ENCODE assay signal across 8 cellular contexts in genomic region chr13:39016789-39017188, GRCh38. TPM values are rescaled to one million over a fixed set of nuclear protein-coding genes. Genes with fewer than 3 reads are reported as not detected.
DNase-seq lines count a peak whose midpoint lies in the region; ATAC-seq, FAIRE-seq and TF ChIP-seq lines count a peak whose summit lies in the region.

No MANE protein-coding gene starts in this region.

- TF ChIP-seq EP300 in A549 (IDR thresholded peaks at IDR 0.05) (no peak), Ishikawa (IDR thresholded peaks at IDR 0.05; ENCODE audit: borderline replicate concordance) (no peak), tibial nerve (IDR thresholded peaks at IDR 0.05) (no peak)

- H3K27ac ChIP-seq in A549 (no peak overlapping the region), heart right ventricle (no peak overlapping the region), tibial nerve (no peak overlapping the region)

- POLR2A ChIA-PET in A549 (lab: Yijun Ruan, JAX) (no interaction called here), activated B cell treated with CpG ODN at 0.5 μM for 24 hours (lab: Charles Lee) (no interaction called here)

- peak; percentile 73 to 82; a peak in 5 of 6 replicates for ATAC-seq in A549
- ATAC-seq in activated B cell treated with CpG ODN at 0.5 μM for 24 hours (ENCODE audit: low read depth) = peak; percentile 31
- ATAC-seq in heart right ventricle = peak in 2 of 8 donors; percentile 29 to 56

- CTCF ChIA-PET in A549 (lab: Yijun Ruan, JAX) (interaction anchor here (0.6 to 1.4 kb wide), 3 partner anchors 44 to 150 kb away, joined by 3 to 4 read pairs (median 3); no protein-coding TSS in a partner anchor), activated B cell treated with CpG ODN at 0.5 μM for 24 hours (lab: Charles Lee) (interaction anchor here (1.3 kb wide), 1 partner anchor 15 kb away, joined by 5 read pairs; no protein-coding TSS in a partner anchor)

- H3K27ac Mint-ChIP-seq in activated B cell treated with CpG ODN at 0.5 μM for 24 hours = no peak overlapping the region

- H3K4me3 Mint-ChIP-seq in activated B cell treated with CpG ODN at 0.5 μM for 24 hours = no peak overlapping the region

- DNase-seq in A549 (ENCODE audit: low read depth in 1 of 2, low spot score in 1 of 2) (peak; percentile 16 to 29), GM06990 (ENCODE audit: extremely low read depth, insufficient read length) (no peak), H4 (ENCODE audit: low spot score) (peak; percentile 10), activated B cell treated with CpG ODN at 0.5 μM for 24 hours (no peak), heart right ventricle (no peak), tibial nerve (ENCODE audit: low spot score in 2 of 2) (no peak), NCI-H2029 treated with DMSO at 0.1 percent for 48 hours (lab: John Stamatoyannopoulos, UW) (no peak)

- H3K27me3 ChIP-seq in GM06990 (replicated peaks; ENCODE audit: control insufficient read depth, insufficient read depth, low read length) = no peaks in the 10 kb centered on the region
- H3K27me3 ChIP-seq in heart right ventricle = no peaks in the 10 kb centered on the region
- no peaks in the 10 kb centered on the region for H3K27me3 ChIP-seq in tibial nerve

- H3K9me3 ChIP-seq in A549 = no peaks in the 10 kb centered on the region
- H3K9me3 ChIP-seq in heart right ventricle = no peaks in the 10 kb centered on the region
- no peaks in the 10 kb centered on the region for H3K9me3 ChIP-seq in tibial nerve

- peaks cover 78% of the 10 kb centered on the region for H3K36me3 Mint-ChIP-seq in activated B cell treated with CpG ODN at 0.5 μM for 24 hours (ENCODE audit: low read depth)

- no peaks in the 10 kb centered on the region for H3K9me3 Mint-ChIP-seq in activated B cell treated with CpG ODN at 0.5 μM for 24 hours

- peak; percentile 55 for TF ChIP-seq CTCF in A549 (IDR thresholded peaks at IDR 0.05)
- TF ChIP-seq CTCF in GM06990 (IDR thresholded peaks at IDR 0.05; ENCODE audit: insufficient read depth, low read length, poor library complexity, severe bottlenecking) = peak; percentile 65
- TF ChIP-seq CTCF in activated B cell treated with CpG ODN at 0.5 μM for 24 hours (IDR thresholded peaks at IDR 0.05) = no peak
- peak in 7 of 9 donors; percentile 14 to 62 (median 44) for TF ChIP-seq CTCF in heart right ventricle (IDR thresholded peaks at IDR 0.05)
- TF ChIP-seq CTCF in tibial nerve (IDR thresholded peaks at IDR 0.05) = peak in 3 of 5 experiments; percentile 29 to 37 (median 33)

- TF ChIP-seq POLR2A in A549 (IDR thresholded peaks at IDR 0.05; ENCODE audit: low read length) = no peak
- no peak for TF ChIP-seq POLR2A in tibial nerve (IDR thresholded peaks at IDR 0.05)

- WGBS in A549 (ENCODE audit: missing lambda C conversion rate) = 3% methylated on average over 2 of the region's 2 CpGs
- 21 to 23% methylated on average over 2 of the region's 2 CpGs for WGBS in heart right ventricle, 2 donors
- WGBS in tibial nerve, 2 donors = 14 to 20% methylated on average over 2 of the region's 2 CpGs

- no peak overlapping the region for H3K4me2 ChIP-seq in A549

- intact Hi-C loops in activated B cell treated with CpG ODN at 0.5 μM for 24 hours (cut with micrococcal nuclease) (no loop called here), heart right ventricle (cut with DNase I) (no loop called here)

- no peak overlapping the region for H3K4me3 ChIP-seq in A549
- no peak overlapping the region for H3K4me3 ChIP-seq in GM06990 (replicated peaks; ENCODE audit: low read depth, low read length)
- H3K4me3 ChIP-seq in heart right ventricle = no peak overlapping the region
- H3K4me3 ChIP-seq in tibial nerve = no peak overlapping the region

- H3K27me3 Mint-ChIP-seq in activated B cell treated with CpG ODN at 0.5 μM for 24 hours = no peaks in the 10 kb centered on the region

- peak; percentile 43 for FAIRE-seq in A549 (lab: Jason Lieb, UNC)

- H3K4me1 Mint-ChIP-seq in activated B cell treated with CpG ODN at 0.5 μM for 24 hours = no peaks in the 10 kb centered on the region

- peaks cover 18% of the 10 kb centered on the region for H3K36me3 ChIP-seq in GM06990 (ENCODE audit: control insufficient read depth, insufficient read depth, low read length)
- peaks cover 0 to 97% (median 42%) of the 10 kb centered on the region in 9 donors for H3K36me3 ChIP-seq in heart right ventricle
- H3K36me3 ChIP-seq in tibial nerve = peaks cover 0 to 81% (median 0%) of the 10 kb centered on the region in 3 donors

- TF ChIP-seq RAD21 in A549 (conservative IDR thresholded peaks at IDR 0.05 in 1 of 2, IDR thresholded peaks at IDR 0.05 in 1 of 2) (peak; percentile 29 to 37; a peak in 3 of 5 replicates), Ishikawa (IDR thresholded peaks at IDR 0.05; ENCODE audit: low read depth) (peak; percentile 29; the same call in 1 of the 2 replicates)

- H3K4me1 ChIP-seq in A549 (no peaks in the 10 kb centered on the region), heart right ventricle (no peaks in the 10 kb centered on the region), tibial nerve (peaks cover 0 to 3% (median 0%) of the 10 kb centered on the region in 4 donors)

TF ChIP-seq in A549, 52 proteins besides CTCF, POLR2A, EP300 and RAD21:
- TF ChIP-seq SMC3 (IDR thresholded peaks at IDR 0.05) = peak; percentile 17; the same call in 1 of the 3 replicates
- TF ChIP-seq FOXS1 (CRISPR knock-in tag; IDR thresholded peaks at IDR 0.05) = no peak

TF ChIP-seq in Ishikawa, 13 proteins besides CTCF, POLR2A, EP300 and RAD21 (continues in another document):
- TF ChIP-seq CEBPB (IDR thresholded peaks at IDR 0.05) = no peak
- TF ChIP-seq NFIC (IDR thresholded peaks at IDR 0.05) = no peak
- no peak for TF ChIP-seq ZBTB7A (IDR thresholded peaks at IDR 0.05; ENCODE audit: low read depth)
- TF ChIP-seq YY1 (IDR thresholded peaks at IDR 0.05; ENCODE audit: low read depth) = no peak
- TF ChIP-seq TCF12 (IDR thresholded peaks at IDR 0.05; ENCODE audit: low read depth) = no peak
- TF ChIP-seq EGR1 (IDR thresholded peaks at IDR 0.05) = no peak
- no peak for TF ChIP-seq TEAD4 (IDR thresholded peaks at IDR 0.05)
- TF ChIP-seq TAF1 (IDR thresholded peaks at IDR 0.05; ENCODE audit: low read depth) = no peak
- no peak for TF ChIP-seq FOXM1 (IDR thresholded peaks at IDR 0.05; ENCODE audit: borderline replicate concordance, low read depth)
- no peak for TF ChIP-seq USF1 (IDR thresholded peaks at IDR 0.05)

RNA-seq across cellular contexts. Expression of gene PROSER1, which starts 21.1 kb away (rescaled TPM):
- polyA plus RNA-seq in A549 (2011; rRNA removed) (19.0 and 24.3 TPM in 2 replicates), A549 (2017; fragmentation: RNase III; extraction: RNeasy Plus Mini Kit Qiagen cat#74134 plus additional on column Dnase treatment) (9.9 to 10.5 TPM (median 10.2 TPM) in 3 replicates), heart right ventricle (10 to 100 TPM in 1 of 2 donors, 1 to 10 TPM in 1; 5.4 to 19.9 TPM)
- polyA plus RNA-seq in A549 (2012; cell fraction: cytosol; rRNA removed) = 8.4 and 11.6 TPM in 2 replicates
- polyA plus RNA-seq in A549 (2012; cell fraction: nucleus; rRNA removed) = 11.8 and 15.3 TPM in 2 replicates
- 10.4 and 13.8 TPM in 2 replicates for polyA minus RNA-seq in A549 (2011; rRNA and poly(A)+ RNA removed)
- 6.3 and 12.9 TPM in 2 replicates for total RNA-seq in H4 (2014; rRNA removed; shearing (Covaris generic))
- total RNA-seq in activated B cell treated with CpG ODN at 0.5 μM for 24 hours (57.3 and 57.8 TPM in 2 replicates), heart right ventricle (10 to 100 TPM in 9 of 10 donors, 1 to 10 TPM in 1; 9.4 to 22.4 (median 16.7) TPM), tibial nerve (10 to 100 TPM; 22.3 to 38.4 (median 23.5) TPM)

RNA-seq across cellular contexts. Expression of gene NHLRC3, which starts 21.5 kb away (rescaled TPM):
- polyA plus RNA-seq in A549 (2011; rRNA removed) (9.3 and 13.7 TPM in 2 replicates), A549 (2017; fragmentation: RNase III; extraction: RNeasy Plus Mini Kit Qiagen cat#74134 plus additional on column Dnase treatment) (5.9 to 8.2 TPM (median 7.3 TPM) in 3 replicates), heart right ventricle (10 to 100 TPM in 1 of 2 donors, 1 to 10 TPM in 1; 3.5 to 11.6 TPM)
- polyA plus RNA-seq in A549 (2012; cell fraction: cytosol; rRNA removed) = 2.7 and 3.0 TPM in 2 replicates
- 2.6 and 5.4 TPM in 2 replicates for polyA plus RNA-seq in A549 (2012; cell fraction: nucleus; rRNA removed)
- polyA minus RNA-seq in A549 (2011; rRNA and poly(A)+ RNA removed) = 6.2 and 7.4 TPM in 2 replicates
- 1.6 and 5.1 TPM in 2 replicates for total RNA-seq in H4 (2014; rRNA removed; shearing (Covaris generic))
- total RNA-seq in activated B cell treated with CpG ODN at 0.5 μM for 24 hours (17.3 and 24.6 TPM in 2 replicates), heart right ventricle (10 to 100 TPM in 9 of 10 donors, 1 to 10 TPM in 1; 9.4 to 15.9 (median 11.9) TPM), tibial nerve (10 to 100 TPM; 19.2 to 25.1 (median 21.9) TPM)

RNA-seq across cellular contexts. Expression of gene STOML3, which starts 26.2 kb away (rescaled TPM):
- polyA plus RNA-seq in A549 (2011; rRNA removed) (not detected in 2 replicates), A549 (2017; fragmentation: RNase III; extraction: RNeasy Plus Mini Kit Qiagen cat#74134 plus additional on column Dnase treatment) (not detected in 3 replicates), heart right ventricle (not detected)
- not detected in 2 replicates for polyA plus RNA-seq in A549 (2012; cell fraction: cytosol; rRNA removed)
- not detected in 2 replicates for polyA plus RNA-seq in A549 (2012; cell fraction: nucleus; rRNA removed)
- polyA minus RNA-seq in A549 (2011; rRNA and poly(A)+ RNA removed) = not detected in 2 replicates
- total RNA-seq in H4 (2014; rRNA removed; shearing (Covaris generic)) = not detected in 2 replicates
- total RNA-seq in activated B cell treated with CpG ODN at 0.5 μM for 24 hours (not detected in 2 replicates), heart right ventricle (not detected), tibial nerve (not detected)

Comparison
In these comparisons a context has a peak if more than half of its experiments do, and no peak if none do; other contexts are left out.
1. DNase-seq: peak in A549 (2 of 2) and H4 (single experiment); none in GM06990 (single experiment), activated B cell treated with CpG ODN at 0.5 μM for 24 hours (single experiment), heart right ventricle (0 of 2), tibial nerve (0 of 2) and NCI-H2029 treated with DMSO at 0.1 percent for 48 hours (single experiment).